13 cellular contexts compared by ENCODE assay signal in the genomic region with DNA sequence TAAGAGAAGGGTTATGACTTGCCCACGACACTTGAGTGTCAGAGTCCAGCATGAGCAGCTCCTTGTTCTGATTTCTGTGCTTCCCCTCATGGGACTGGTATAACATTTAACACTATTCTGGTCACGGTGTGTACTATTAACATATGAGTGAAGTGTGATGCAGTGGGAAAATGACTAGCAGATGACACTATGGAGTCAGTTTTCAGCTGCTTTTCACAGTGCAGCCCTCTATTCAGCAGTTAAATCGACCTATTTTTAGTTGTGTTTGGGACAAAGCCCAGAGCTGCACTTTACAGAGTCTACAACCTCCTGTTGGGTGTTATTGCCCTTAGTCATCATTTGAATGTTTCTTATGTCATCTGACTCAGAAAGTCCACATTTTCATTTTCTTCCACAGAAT. TPM values are rescaled to one million over a fixed set of nuclear protein-coding genes. Genes with fewer than 3 reads are reported as not detected.
DNase-seq lines count a peak whose midpoint lies in the region; ATAC-seq and TF ChIP-seq lines count a peak whose summit lies in the region.
"Had no signal": no experiment of that assay in that cellular context is flagged by ENCODE, and none has a peak within 500 bp of the region (broad histone marks: within the 10 kb centered on the region; RNA-seq: fewer than 3 reads in every experiment).

No MANE protein-coding gene starts in this region.

- 34% methylated on average over 3 of the region's 3 CpGs for WGBS in mesenchymal stem cell
- 55 to 77% methylated on average over 3 of the region's 3 CpGs for WGBS in thyroid gland, 2 donors

- H3K9me3 ChIP-seq in mesenchymal stem cell (ENCODE audit: control insufficient read depth, low read length) (no peaks in the 10 kb centered on the region), thyroid gland (no peaks in the 10 kb centered on the region)
- H3K9me3 ChIP-seq: upper lobe of left lung had no signal

- H3K27ac Mint-ChIP-seq in activated naive CD8-positive, alpha-beta T cell treated with anti-CD3 and anti-CD28 coated beads for 36 hours = no peak overlapping the region
- H3K27ac Mint-ChIP-seq: nephron progenitor cell, T-cell had no signal

- no peaks in the 10 kb centered on the region for H3K9me3 Mint-ChIP-seq in activated naive CD8-positive, alpha-beta T cell treated with anti-CD3 and anti-CD28 coated beads for 36 hours
- H3K9me3 Mint-ChIP-seq: nephron progenitor cell, T-cell had no signal

- no peaks in the 10 kb centered on the region for H3K36me3 Mint-ChIP-seq in activated naive CD8-positive, alpha-beta T cell treated with anti-CD3 and anti-CD28 coated beads for 36 hours
- H3K36me3 Mint-ChIP-seq: T-cell had no signal

- DNase-seq in AG04449 (ENCODE audit: low read depth, low spot score) (peak; percentile 88), M059J (ENCODE audit: low read depth) (peak; percentile 1), dorsolateral prefrontal cortex (peak in 1 of 10 donors; percentile 13), mesenchymal stem cell (peak; percentile 86), erythroblast (lab: John Stamatoyannopoulos, UW) (no peak), thyroid gland (no peak)
- DNase-seq in activated naive CD8-positive, alpha-beta T cell treated with anti-CD3 and anti-CD28 coated beads for 36 hours = no peak
- DNase-seq: caudate nucleus, NCI-H524 treated with DMSO at 0.1 percent for 48 hours, nephron progenitor cell, T-cell, upper lobe of left lung had no signal

- H3K4me1 ChIP-seq in mesenchymal stem cell (ENCODE audit: control insufficient read depth, insufficient read depth, low read depth, low read length) = peaks cover 2% of the 10 kb centered on the region
- no peaks in the 10 kb centered on the region for H3K4me1 ChIP-seq in thyroid gland
- H3K4me1 ChIP-seq: upper lobe of left lung had no signal

- H3K27ac ChIP-seq in dorsolateral prefrontal cortex = peak overlapping the region in 35 of 59 donors; percentile 3 to 82 (median 49)
- peak overlapping the region; percentile 72 for H3K27ac ChIP-seq in mesenchymal stem cell (ENCODE audit: low read length, poor library complexity, severe bottlenecking)
- H3K27ac ChIP-seq in thyroid gland = no peak overlapping the region
- H3K27ac ChIP-seq: upper lobe of left lung had no signal

- no peak overlapping the region for H3K23ac ChIP-seq in mesenchymal stem cell (ENCODE audit: low read length in 2 of 2)

- no peak overlapping the region for H3K4me3 Mint-ChIP-seq in activated naive CD8-positive, alpha-beta T cell treated with anti-CD3 and anti-CD28 coated beads for 36 hours
- H3K4me3 Mint-ChIP-seq: nephron progenitor cell, T-cell had no signal

- CTCF ChIA-PET in AG04449 (lab: Yijun Ruan, JAX) = no interaction called here

- no peaks in the 10 kb centered on the region for H3K4me1 Mint-ChIP-seq in activated naive CD8-positive, alpha-beta T cell treated with anti-CD3 and anti-CD28 coated beads for 36 hours
- H3K4me1 Mint-ChIP-seq: nephron progenitor cell, T-cell had no signal

- H4K8ac ChIP-seq in mesenchymal stem cell (ENCODE audit: low read length) = no peak overlapping the region

- H3K36me3 ChIP-seq in mesenchymal stem cell (ENCODE audit: control insufficient read depth in 1 of 2, insufficient read depth in 2 of 2, low read depth in 1 of 2, low read length in 2 of 2) = no peaks in the 10 kb centered on the region
- H3K36me3 ChIP-seq in thyroid gland = no peaks in the 10 kb centered on the region
- H3K36me3 ChIP-seq: upper lobe of left lung had no signal

- no peak overlapping the region for H4K91ac ChIP-seq in mesenchymal stem cell (ENCODE audit: low read length)

- intact Hi-C loops in dorsolateral prefrontal cortex (cut with DNase I) = no loop called here
- intact Hi-C loops in thyroid gland (cut with DNase I) = no loop called here

- no peak overlapping the region for H3K4ac ChIP-seq in mesenchymal stem cell (ENCODE audit: low read depth in 1 of 2, low read length in 2 of 2)

- no peak for ATAC-seq in GM19455 (IDR thresholded peaks at IDR 0.05; ENCODE audit: unreplicated experiment)
- ATAC-seq: T-cell had no signal

- TF ChIP-seq POLR2A in erythroblast (IDR thresholded peaks at IDR 0.05; ENCODE audit: low read length) (no peak), thyroid gland (IDR thresholded peaks at IDR 0.05) (no peak)

- TF ChIP-seq CTCF in AG04449 (IDR thresholded peaks at IDR 0.05; ENCODE audit: insufficient read depth, low read length, missing control alignments) = no peak
- TF ChIP-seq CTCF in dorsolateral prefrontal cortex (IDR thresholded peaks at IDR 0.05 in 54 of 56, conservative IDR thresholded peaks at IDR 0.05 in 2 of 56; ENCODE audit: low read depth in 1 of 56, partially characterized antibody in 56 of 56) = no peak
- no peak for TF ChIP-seq CTCF in thyroid gland (IDR thresholded peaks at IDR 0.05)

- H2BK120ac ChIP-seq in mesenchymal stem cell (ENCODE audit: low read depth, low read length) = no peak overlapping the region

- H3K9ac ChIP-seq in mesenchymal stem cell (ENCODE audit: low read length) = peak overlapping the region; percentile 13

- H3K14ac ChIP-seq in mesenchymal stem cell (ENCODE audit: low read length in 2 of 2) = no peak overlapping the region

- H2BK5ac ChIP-seq in mesenchymal stem cell (ENCODE audit: low read depth, low read length, poor library complexity, severe bottlenecking) = no peak overlapping the region

- peak overlapping the region in 1 of 2 experiments; percentile 54 for H2BK12ac ChIP-seq in mesenchymal stem cell (ENCODE audit: low read length in 2 of 2)

- H3K4me2 ChIP-seq in mesenchymal stem cell (ENCODE audit: low read length, poor library complexity, severe bottlenecking) = no peak overlapping the region

- no peak overlapping the region for H2BK15ac ChIP-seq in mesenchymal stem cell (ENCODE audit: low read depth, poor library complexity, severe bottlenecking)

- no peak overlapping the region for H2AFZ ChIP-seq in mesenchymal stem cell (ENCODE audit: low read depth, low read length)

- H3K27me3 Mint-ChIP-seq in activated naive CD8-positive, alpha-beta T cell treated with anti-CD3 and anti-CD28 coated beads for 36 hours = peaks cover 3% of the 10 kb centered on the region

- POLR2A ChIA-PET in AG04449 (lab: Yijun Ruan, JAX) = no interaction called here

- H3K27me3 ChIP-seq in dorsolateral prefrontal cortex (no peaks in the 10 kb centered on the region), mesenchymal stem cell (ENCODE audit: control insufficient read depth in 1 of 2, insufficient read depth in 1 of 2, low read length in 2 of 2) (no peaks in the 10 kb centered on the region), thyroid gland (no peaks in the 10 kb centered on the region)
- H3K27me3 ChIP-seq: upper lobe of left lung had no signal

- peak overlapping the region in 1 of 2 experiments; percentile 33 for H3K18ac ChIP-seq in mesenchymal stem cell (ENCODE audit: low read depth in 1 of 2, low read length in 2 of 2)

- peak overlapping the region; percentile 28 for H3K4me3 ChIP-seq in AG04449 (ENCODE audit: low read depth, low read length)
- H3K4me3 ChIP-seq in dorsolateral prefrontal cortex = no peak overlapping the region
- peak overlapping the region in 1 of 2 experiments; percentile 38 for H3K4me3 ChIP-seq in mesenchymal stem cell (ENCODE audit: insufficient read depth in 1 of 2, low read depth in 1 of 2, low read length in 2 of 2)
- no peak overlapping the region for H3K4me3 ChIP-seq in thyroid gland (replicated peaks in 1 of 3)
- H3K4me3 ChIP-seq: upper lobe of left lung had no signal

- H2AK5ac ChIP-seq in mesenchymal stem cell (ENCODE audit: low read length, severe bottlenecking) = no peak overlapping the region

- no peaks in the 10 kb centered on the region for H3K79me1 ChIP-seq in mesenchymal stem cell (replicated peaks; ENCODE audit: low read length, poor library complexity, severe bottlenecking)

RNA-seq across cellular contexts. Expression of a gene that starts 59.1 kb away (rescaled TPM):
- 0.02 TPM in 1 of 2 replicates, not detected in the other for total RNA-seq in M059J (2014; rRNA removed; shearing (Covaris generic))
- total RNA-seq in dorsolateral prefrontal cortex (10 to 100 TPM in 75 of 120 experiments, 1 to 10 TPM in 45; 3.7 to 18.6 (median 11.0) TPM), thyroid gland (1 to 10 TPM; 1.7 to 5.6 (median 4.0) TPM)
- 12.6 TPM for polyA plus RNA-seq in mesenchymal stem cell (2013, experiment 1 of 2)
- polyA plus RNA-seq in mesenchymal stem cell (2013, experiment 2 of 2) = 11.9 TPM
- not detected for total RNA-seq in activated naive CD8-positive, alpha-beta T cell treated with anti-CD3 and anti-CD28 coated beads for 36 hours
- total RNA-seq: T-cell had no signal

Comparison
In these comparisons a context has a peak if more than half of its experiments do, and no peak if none do; other contexts are left out.
1. DNase-seq: peak in AG04449 (single experiment), M059J (single experiment) and mesenchymal stem cell (single experiment); none in activated naive CD8-positive, alpha-beta T cell treated with anti-CD3 and anti-CD28 coated beads for 36 hours (single experiment), erythroblast (0 of 2) and thyroid gland (0 of 2).
2. H3K27ac ChIP-seq: peak in dorsolateral prefrontal cortex (35 of 59) and mesenchymal stem cell (single experiment); none in thyroid gland (0 of 3).